ENCODE assay signal across 16 cellular contexts in genomic region chr21:46454634-46455390, GRCh38. TPM values are rescaled to one million over a fixed set of nuclear protein-coding genes. Genes with fewer than 3 reads are reported as not detected.
A peak's percentile ranks its signal among the peaks of the same experiment; 100 is the strongest.
DNase-seq lines count a peak whose midpoint lies in the region; ATAC-seq lines count a peak whose summit lies in the region.
"Had no signal": no experiment of that assay in that cellular context is flagged by ENCODE, and none has a peak within 500 bp of the region (broad histone marks: within the 10 kb centered on the region; RNA-seq: fewer than 3 reads in every experiment).

No MANE protein-coding gene starts in this region.

- peak; percentile 29 for DNase-seq in DMS79 treated with DMSO at 0.1 percent for 48 hours (lab: John Stamatoyannopoulos, UW)
- DNase-seq in RPMI7951 (ENCODE audit: low read depth) = peak; percentile 31
- peak; percentile 15 for DNase-seq in fibroblast of peridontal ligament (ENCODE audit: extremely low read depth)
- DNase-seq in posterior vena cava (ENCODE audit: low spot score) = peak; percentile 19
- no peak for DNase-seq in COR-L47 (lab: John Stamatoyannopoulos, UW)
- DNase-seq in NCI-H1694 treated with DMSO at 0.1 percent for 48 hours (lab: John Stamatoyannopoulos, UW) = no peak
- DNase-seq: activated naive CD4-positive, alpha-beta T cell treated with anti-CD3 and anti-CD28 coated beads for 36 hours; cerebellar nuclear complex; esophagus squamous epithelium; Kasumi-1; NCI-H2029 treated with DMSO at 0.1 percent for 48 hours; NCI-H82; pancreas; stimulated activated CD4-positive, alpha-beta T cell treated with anti-CD3 and anti-CD28 coated beads, Interleukin-2, amount 100 ng/mL, for 24 hours had no signal

- ATAC-seq in HG03139 (IDR thresholded peaks at IDR 0.05; ENCODE audit: unreplicated experiment) = no peak
- no peak for ATAC-seq in activated T-helper 17 cell treated with anti-CD3 and anti-CD28 coated beads, Interleukin-2, amount 50 U/mL, for 72 hours (replicated peaks)
- ATAC-seq: pancreas had no signal

- no peaks in the 10 kb centered on the region for H3K9me3 Mint-ChIP-seq in activated T-helper 17 cell treated with anti-CD3 and anti-CD28 coated beads, Interleukin-2, amount 50 U/mL, for 72 hours
- H3K9me3 Mint-ChIP-seq: activated naive CD4-positive, alpha-beta T cell treated with anti-CD3 and anti-CD28 coated beads for 36 hours had no signal

- H3K27ac Mint-ChIP-seq in activated T-helper 17 cell treated with anti-CD3 and anti-CD28 coated beads, Interleukin-2, amount 50 U/mL, for 72 hours = no peak overlapping the region
- H3K27ac Mint-ChIP-seq: activated naive CD4-positive, alpha-beta T cell treated with anti-CD3 and anti-CD28 coated beads for 36 hours had no signal

- intact Hi-C loops in posterior vena cava (cut with DNase I) = no loop called here

- no peak overlapping the region for H3K4me3 Mint-ChIP-seq in activated T-helper 17 cell treated with anti-CD3 and anti-CD28 coated beads, Interleukin-2, amount 50 U/mL, for 72 hours
- H3K4me3 Mint-ChIP-seq: activated naive CD4-positive, alpha-beta T cell treated with anti-CD3 and anti-CD28 coated beads for 36 hours had no signal

- H3K4me1 Mint-ChIP-seq in activated T-helper 17 cell treated with anti-CD3 and anti-CD28 coated beads, Interleukin-2, amount 50 U/mL, for 72 hours = peaks cover 14% of the 10 kb centered on the region

- no peaks in the 10 kb centered on the region for H3K27me3 Mint-ChIP-seq in activated T-helper 17 cell treated with anti-CD3 and anti-CD28 coated beads, Interleukin-2, amount 50 U/mL, for 72 hours

- H3K36me3 Mint-ChIP-seq in activated T-helper 17 cell treated with anti-CD3 and anti-CD28 coated beads, Interleukin-2, amount 50 U/mL, for 72 hours (ENCODE audit: low read depth) = peaks cover 10% of the 10 kb centered on the region

RNA-seq across cellular contexts. Expression of gene DIP2A, which starts 3.9 kb away (rescaled TPM):
- 13.6 and 14.3 TPM in 2 replicates for total RNA-seq in RPMI7951 (2014; rRNA removed; shearing (Covaris generic))
- total RNA-seq in posterior vena cava = 10 to 100 TPM; 24.3 to 26.4 TPM
- total RNA-seq in activated T-helper 17 cell treated with anti-CD3 and anti-CD28 coated beads, Interleukin-2, amount 50 U/mL, for 72 hours = 10 to 100 TPM; 43.6 to 49.3 TPM

Comparison
In these comparisons a context has a peak if more than half of its experiments do, and no peak if none do; other contexts are left out.
1. DNase-seq: peak in DMS79 treated with DMSO at 0.1 percent for 48 hours (single experiment), RPMI7951 (single experiment), fibroblast of peridontal ligament (single experiment) and posterior vena cava (single experiment); none in COR-L47 (single experiment) and NCI-H1694 treated with DMSO at 0.1 percent for 48 hours (single experiment).